1 cellular context compared by ENCODE assay signal in genomic region chr9:72351538-72352453, GRCh38.
A peak's percentile ranks its signal among the peaks of the same experiment; 100 is the strongest.
TF ChIP-seq lines count a peak whose summit lies in the region.

No MANE protein-coding gene starts in this region.

TF ChIP-seq in HepG2, 621 proteins besides CTCF, POLR2A, EP300 and RAD21 (continued from another document):
- TF ChIP-seq E2F1 (CRISPR knock-in tag; IDR thresholded peaks at IDR 0.05): no peak
- peak; percentile 32; the same call in 1 of the 2 replicates for TF ChIP-seq POLR2G (IDR thresholded peaks at IDR 0.05; ENCODE audit: low read depth, low read length)
- no peak for TF ChIP-seq NAIF1 (CRISPR knock-in tag; IDR thresholded peaks at IDR 0.05; ENCODE audit: borderline replicate concordance)
- no peak for TF ChIP-seq ZSCAN5A (CRISPR knock-in tag; IDR thresholded peaks at IDR 0.05; ENCODE audit: borderline replicate concordance)
- TF ChIP-seq ZNF407 (CRISPR knock-in tag; IDR thresholded peaks at IDR 0.05; ENCODE audit: not compliant biosample characterization): no peak
- no peak for TF ChIP-seq XRCC5 (optimal IDR thresholded peaks at IDR 0.05; ENCODE audit: low read length)
